Comparison of ENCODE assay signal across 10 cellular contexts in the genomic region with DNA sequence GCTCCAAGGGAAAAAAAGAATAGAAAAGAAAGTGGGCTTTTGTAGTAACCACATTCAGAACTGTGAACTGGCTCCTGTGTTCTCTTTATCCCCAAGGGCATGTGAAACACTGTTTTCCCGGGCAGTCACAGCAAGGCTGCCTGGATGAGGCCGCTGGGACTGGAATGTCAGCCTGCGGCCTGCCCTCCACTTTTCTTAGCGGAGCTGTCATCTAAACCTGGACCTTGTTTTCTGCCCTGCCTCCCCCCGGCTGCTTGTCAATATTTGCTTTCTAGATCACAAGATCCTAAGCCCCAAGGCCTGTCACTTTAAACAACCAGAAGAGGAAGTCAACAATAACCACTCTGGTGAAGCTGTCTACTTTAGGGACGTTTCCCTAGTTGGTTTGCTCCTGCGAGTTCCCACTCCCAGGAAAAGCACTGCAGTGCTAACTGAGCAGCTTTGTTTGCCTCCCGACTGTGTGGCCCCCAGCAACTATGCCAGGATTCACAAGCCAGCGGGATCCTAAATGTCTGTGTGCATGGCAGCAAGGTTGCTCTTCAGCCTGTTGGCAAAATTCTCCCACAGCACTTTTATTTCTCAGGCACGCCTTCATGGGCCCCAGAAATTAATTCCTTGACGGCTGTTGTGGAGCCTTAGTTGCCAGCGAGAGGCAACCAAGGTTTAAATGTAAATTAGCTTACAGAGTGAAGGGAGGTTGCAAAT. TPM values are rescaled to one million over a fixed set of nuclear protein-coding genes. Genes with fewer than 3 reads are reported as not detected.
A peak's percentile ranks its signal among the peaks of the same experiment; 100 is the strongest.
DNase-seq lines count a peak whose midpoint lies in the region; ATAC-seq and TF ChIP-seq lines count a peak whose summit lies in the region.
"Had no signal": no experiment of that assay in that cellular context is flagged by ENCODE, and none has a peak within 500 bp of the region (broad histone marks: within the 10 kb centered on the region; RNA-seq: fewer than 3 reads in every experiment).

No MANE protein-coding gene starts in this region.

- no peak for TF ChIP-seq CTCF in osteoblast (IDR thresholded peaks at IDR 0.05; ENCODE audit: extremely low read depth, low read depth, low read length)

- H3K27me3 ChIP-seq in osteoblast (ENCODE audit: insufficient read depth, low read length): no peaks in the 10 kb centered on the region

- no peaks in the 10 kb centered on the region for H3K79me2 ChIP-seq in osteoblast (ENCODE audit: insufficient read depth, low read length)

- H2AFZ ChIP-seq in osteoblast (ENCODE audit: low read length): peak overlapping the region; percentile 61

- peak; percentile 13 for DNase-seq in COR-L47 (lab: John Stamatoyannopoulos, UW)
- peak; percentile 80 for DNase-seq in NCI-H69 (lab: John Stamatoyannopoulos, UW)
- peak; percentile 88 for DNase-seq in foreskin melanocyte
- DNase-seq in osteoblast (ENCODE audit: insufficient read length, low spot score, missing footprints): no peak
- no peak for DNase-seq in stimulated activated CD4-positive, alpha-beta T cell treated with anti-CD3 and anti-CD28 coated beads, Interleukin-12 subunit alpha, Interleukin-12 subunit beta, amount 100 ng/mL, for 4 hours
- DNase-seq in NCI-H2171 treated with DMSO at 0.1 percent for 48 hours (lab: John Stamatoyannopoulos, UW): no peak
- DNase-seq in HPDE6-E6E7 (ENCODE audit: extremely low spot score): no peak
- DNase-seq: GF-D8, SW 1271 had no signal

- H3K4me2 ChIP-seq in osteoblast (ENCODE audit: insufficient read depth, low read length): peak overlapping the region; percentile 40

- H3K4me3 ChIP-seq in osteoblast (ENCODE audit: insufficient read depth, low read length): no peak overlapping the region

- H3K27ac ChIP-seq in osteoblast (ENCODE audit: low read depth, low read length): peak overlapping the region; percentile 56

- H4K20me1 ChIP-seq in osteoblast (ENCODE audit: insufficient read depth, low read length): no peaks in the 10 kb centered on the region

- no peaks in the 10 kb centered on the region for H3K9me3 ChIP-seq in osteoblast (ENCODE audit: low read depth, low read length)

- H3K36me3 ChIP-seq in osteoblast (ENCODE audit: insufficient read depth, low read length): no peaks in the 10 kb centered on the region

- ATAC-seq in GM18498 (IDR thresholded peaks at IDR 0.05; ENCODE audit: unreplicated experiment): no peak

- H3K4me1 ChIP-seq in osteoblast (ENCODE audit: insufficient read depth, low read length): peaks cover 22% of the 10 kb centered on the region

RNA-seq across cellular contexts. Expression of a gene that starts 30.6 kb away (rescaled TPM):
- total RNA-seq in osteoblast: 14.7 and 17.7 TPM in 2 replicates

RNA-seq across cellular contexts. Expression of a gene that starts 31.0 kb away (rescaled TPM):
- total RNA-seq in osteoblast: 101 and 107 TPM in 2 replicates

Comparison
In these comparisons a context has a peak if more than half of its experiments do, and no peak if none do; other contexts are left out.
1. DNase-seq: peak in COR-L47 (single experiment), NCI-H69 (single experiment) and foreskin melanocyte (single experiment); none in osteoblast (single experiment), stimulated activated CD4-positive, alpha-beta T cell treated with anti-CD3 and anti-CD28 coated beads, Interleukin-12 subunit alpha, Interleukin-12 subunit beta, amount 100 ng/mL, for 4 hours (single experiment), NCI-H2171 treated with DMSO at 0.1 percent for 48 hours (single experiment) and HPDE6-E6E7 (single experiment).